In genomic region chr10:76738991-76739390, GRCh38 we compare ENCODE assay signal across 16 cellular contexts.
DNase-seq lines count a peak whose midpoint lies in the region; ATAC-seq lines count a peak whose summit lies in the region.
"Had no signal": no experiment of that assay in that cellular context is flagged by ENCODE, and none has a peak within 500 bp of the region (broad histone marks: within the 10 kb centered on the region; RNA-seq: fewer than 3 reads in every experiment).

No MANE protein-coding gene starts in this region.

- no peaks in the 10 kb centered on the region for H3K36me3 ChIP-seq in HUES48 (ENCODE audit: control insufficient read depth, insufficient read depth, low read length)

- no peaks in the 10 kb centered on the region for H3K27me3 ChIP-seq in HUES48 (ENCODE audit: control insufficient read depth, insufficient read depth, low read length)

- ATAC-seq in GM21423 (IDR thresholded peaks at IDR 0.05; ENCODE audit: unreplicated experiment) = no peak
- ATAC-seq: HepG2 had no signal

- peaks cover 11% of the 10 kb centered on the region for H3K4me1 ChIP-seq in HUES48 (ENCODE audit: control insufficient read depth, insufficient read depth, low read length)

- H3K9me3 ChIP-seq in HUES48 (ENCODE audit: control insufficient read depth, insufficient read depth, low read length) = no peaks in the 10 kb centered on the region

- DNase-seq in cerebellar cortex (ENCODE audit: low spot score) (peak; percentile 8), middle frontal gyrus (ENCODE audit: extremely low spot score, low spot score) (peak; percentile 27), superior temporal gyrus (ENCODE audit: extremely low spot score) (peak; percentile 62), SIG-M5 treated with dmso at 0.1 percent for 504 hours (lab: John Stamatoyannopoulos, UW; ENCODE audit: unreplicated experiment) (no peak)
- DNase-seq in activated CD4-positive, alpha-beta T cell treated with anti-CD3 and anti-CD28 coated beads, Interleukin-2, amount 50 U/mL, for 1 hour = no peak
- DNase-seq: CD8-positive, alpha-beta memory T cell; HCEC 1CT; KG1; MV-4-11; NCI-H2029; NCI-H526 treated with DMSO at 0.1 percent for 48 hours; Right ventricle myocardium superior had no signal

- peak overlapping the region; percentile 57 for H3K27ac ChIP-seq in HUES48 (ENCODE audit: low read depth, low read length)
- H3K27ac ChIP-seq: SK-N-MC had no signal

- no peak overlapping the region for H3K9ac ChIP-seq in HUES48 (ENCODE audit: low read depth, low read length)

- no peak overlapping the region for H3K4me3 ChIP-seq in HUES48 (ENCODE audit: low read depth, low read length)
- H3K4me3 ChIP-seq: SK-N-MC had no signal

Comparison
In these comparisons a context has a peak if more than half of its experiments do, and no peak if none do; other contexts are left out.
1. DNase-seq: peak in cerebellar cortex (single experiment), middle frontal gyrus (single experiment) and superior temporal gyrus (single experiment); none in SIG-M5 treated with dmso at 0.1 percent for 504 hours (single experiment) and activated CD4-positive, alpha-beta T cell treated with anti-CD3 and anti-CD28 coated beads, Interleukin-2, amount 50 U/mL, for 1 hour (single experiment).